ENCODE assay signal across 1 cellular context in the genomic region with DNA sequence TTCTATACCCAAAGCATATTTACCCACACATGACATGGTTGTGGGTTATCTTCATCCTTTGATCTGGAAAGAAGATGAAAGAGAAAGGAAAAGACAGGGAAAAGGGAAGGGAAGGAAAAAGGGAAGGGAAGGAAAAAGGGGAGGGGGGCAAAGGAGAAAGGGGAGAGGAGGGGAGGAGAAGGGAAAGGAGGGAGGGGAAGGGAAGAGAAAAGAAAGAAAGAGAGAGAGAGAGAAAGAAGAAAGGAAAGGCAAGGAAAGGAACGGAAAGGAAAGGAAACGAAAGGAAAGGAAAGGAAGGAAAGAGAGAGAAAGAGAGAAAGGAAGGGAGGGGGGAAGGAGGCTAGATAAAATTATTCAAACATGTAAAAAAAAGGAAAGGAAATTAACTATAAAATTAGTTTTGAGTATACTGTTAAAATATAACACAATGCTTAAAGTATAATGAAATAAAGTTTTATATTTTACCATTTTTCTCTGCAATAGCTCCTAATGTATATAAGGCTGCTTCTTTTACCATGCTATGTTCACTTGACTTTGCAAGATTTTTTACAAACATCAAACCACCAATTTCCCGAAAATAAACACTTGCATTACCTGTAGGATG.
TF ChIP-seq lines count a peak whose summit lies in the region.

No MANE protein-coding gene starts in this region.

TF ChIP-seq in SK-N-SH, 30 proteins besides CTCF, POLR2A, EP300 and RAD21 (continued from another document):
- TF ChIP-seq, protein P1, sequence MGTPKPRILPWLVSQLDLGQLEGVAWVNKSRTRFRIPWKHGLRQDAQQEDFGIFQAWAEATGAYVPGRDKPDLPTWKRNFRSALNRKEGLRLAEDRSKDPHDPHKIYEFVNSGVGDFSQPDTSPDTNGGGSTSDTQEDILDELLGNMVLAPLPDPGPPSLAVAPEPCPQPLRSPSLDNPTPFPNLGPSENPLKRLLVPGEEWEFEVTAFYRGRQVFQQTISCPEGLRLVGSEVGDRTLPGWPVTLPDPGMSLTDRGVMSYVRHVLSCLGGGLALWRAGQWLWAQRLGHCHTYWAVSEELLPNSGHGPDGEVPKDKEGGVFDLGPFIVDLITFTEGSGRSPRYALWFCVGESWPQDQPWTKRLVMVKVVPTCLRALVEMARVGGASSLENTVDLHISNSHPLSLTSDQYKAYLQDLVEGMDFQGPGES (IDR thresholded peaks at IDR 0.05; ENCODE audit: low read depth, low read length): no peak
- no peak for TF ChIP-seq YY1 (IDR thresholded peaks at IDR 0.05; ENCODE audit: low read depth)
TF ChIP-seq in SK-N-SH: peak in this region for 0.
